8 cellular contexts compared by ENCODE assay signal in genomic region chr3:47163990-47164848, GRCh38. TPM values are rescaled to one million over a fixed set of nuclear protein-coding genes. Genes with fewer than 3 reads are reported as not detected.
DNase-seq lines count a peak whose midpoint lies in the region; FAIRE-seq and TF ChIP-seq lines count a peak whose summit lies in the region.

TSS of gene SETD2 (minus strand) at chr3:47164113. CDS start at chr3:47163924, 189 bp downstream.

- no peaks in the 10 kb centered on the region for H3K9me2 ChIP-seq in Loucy (replicated peaks; ENCODE audit: low read depth, low read length)

- peak within 1 kb of the TSS; percentile 88 for H2BK12ac ChIP-seq in neuronal stem cell (ENCODE audit: low read length)

- H3K4me1 ChIP-seq in Loucy (ENCODE audit: insufficient read depth, low read length, poor library complexity, severe bottlenecking) (peaks cover 43% of the 10 kb centered on the region), SJSA1 (replicated peaks) (peaks cover 14% of the 10 kb centered on the region), neuronal stem cell (ENCODE audit: control insufficient read depth in 2 of 2, insufficient read depth in 1 of 2, low read depth in 1 of 2, low read length in 2 of 2) (peaks cover 3 to 4% of the 10 kb centered on the region in 2 donors), subcutaneous abdominal adipose tissue (ENCODE audit: control insufficient read depth in 5 of 5, insufficient read depth in 5 of 5, low read length in 5 of 5) (peaks cover 1 to 48% (median 42%) of the 10 kb centered on the region in 5 donors)

- no peaks in the 10 kb centered on the region for H3K27me3 ChIP-seq in Loucy (ENCODE audit: insufficient read depth, low read length, poor library complexity, severe bottlenecking)
- no peaks in the 10 kb centered on the region for H3K27me3 ChIP-seq in SJSA1 (replicated peaks)
- H3K27me3 ChIP-seq in neuronal stem cell (ENCODE audit: control insufficient read depth in 3 of 3, insufficient read depth in 3 of 3, low read depth in 1 of 3, low read length in 3 of 3), result no peaks in the 10 kb centered on the region
- H3K27me3 ChIP-seq in subcutaneous abdominal adipose tissue (ENCODE audit: control insufficient read depth in 5 of 5, insufficient read depth in 4 of 5, low read length in 5 of 5), result no peaks in the 10 kb centered on the region

- H3K4me2 ChIP-seq in Loucy (ENCODE audit: low read depth, low read length, poor library complexity, severe bottlenecking) (peak within 1 kb of the TSS; percentile 93), neuronal stem cell (ENCODE audit: insufficient read depth, low read length, poor library complexity, severe bottlenecking) (peak within 1 kb of the TSS; percentile 85)

- H3K27ac ChIP-seq in SJSA1 (peak within 1 kb of the TSS; percentile 92), neuronal stem cell (replicated peaks; ENCODE audit: low read length) (peak within 1 kb of the TSS; percentile 95), subcutaneous abdominal adipose tissue (ENCODE audit: low read depth, low read length) (peak within 1 kb of the TSS; percentile 94)

- H3K4me3 ChIP-seq in Loucy (ENCODE audit: low read length, poor library complexity, severe bottlenecking), result peak within 1 kb of the TSS; percentile 97
- peak within 1 kb of the TSS; percentile 100 for H3K4me3 ChIP-seq in SJSA1
- H3K4me3 ChIP-seq in neuronal stem cell (ENCODE audit: low read length in 2 of 2), result peak within 1 kb of the TSS; percentile 62 to 98
- peak within 1 kb of the TSS; percentile 81 to 90 (median 87) for H3K4me3 ChIP-seq in subcutaneous abdominal adipose tissue (ENCODE audit: low read depth in 1 of 5, low read length in 5 of 5)

- peak within 1 kb of the TSS; percentile 91 for H2AFZ ChIP-seq in Loucy (ENCODE audit: low read length)
- H2AFZ ChIP-seq in neuronal stem cell (ENCODE audit: low read length), result peak within 1 kb of the TSS; percentile 96

- H2AK5ac ChIP-seq in neuronal stem cell (ENCODE audit: low read depth, low read length), result peak within 1 kb of the TSS; percentile 8

- no peak within 1 kb of the TSS for H4K91ac ChIP-seq in neuronal stem cell (ENCODE audit: low read depth, low read length, poor library complexity)

- no peak for FAIRE-seq in H54 (lab: Jason Lieb, UNC)

- 0 out of 2 replicates have a peak, but pooled peaks cover 3% of the 10 kb centered on the region for H3F3A ChIP-seq in Loucy (ENCODE audit: low read depth)

- H2BK120ac ChIP-seq in neuronal stem cell (ENCODE audit: low read depth, low read length), result no peak within 1 kb of the TSS

- H3K23ac ChIP-seq in neuronal stem cell (ENCODE audit: low read depth, low read length, poor library complexity), result peak within 1 kb of the TSS; percentile 92

- peak within 1 kb of the TSS; percentile 99 for H2BK5ac ChIP-seq in neuronal stem cell (ENCODE audit: low read length)

- peak; percentile 38; the same call in 1 of the 2 replicates for TF ChIP-seq CTCF in Loucy (conservative IDR thresholded peaks at IDR 0.05; ENCODE audit: low read length)

- H4K8ac ChIP-seq in neuronal stem cell (ENCODE audit: low read depth, low read length), result peak within 1 kb of the TSS; percentile 58

- peaks cover 69% of the 10 kb centered on the region for H3K79me2 ChIP-seq in Loucy (ENCODE audit: insufficient read depth, low read length)

- no CpG with 5 or more reads among the region's 96 CpGs for WGBS in neuronal stem cell (ENCODE audit: extremely low coverage in 2 of 2, insufficient read length in 2 of 2, insufficient replicate concordance in 1 of 2), 2 donors

- peak within 1 kb of the TSS; percentile 86 for H3K4ac ChIP-seq in neuronal stem cell (ENCODE audit: low read length)

- peaks cover 2% of the 10 kb centered on the region for H3K79me1 ChIP-seq in neuronal stem cell (ENCODE audit: low read depth, low read length)

- H3K36me3 ChIP-seq in Loucy (ENCODE audit: insufficient read depth, low read length) (no peaks in the 10 kb centered on the region), SJSA1 (peaks cover 34% of the 10 kb centered on the region), neuronal stem cell (replicated peaks in 1 of 2; ENCODE audit: control insufficient read depth in 2 of 2, insufficient read depth in 2 of 2, low read length in 2 of 2) (peaks cover 0 to 11% of the 10 kb centered on the region in 2 donors), subcutaneous abdominal adipose tissue (ENCODE audit: control insufficient read depth in 5 of 5, insufficient read depth in 5 of 5, low read length in 5 of 5) (no peaks in the 10 kb centered on the region)

- peak; percentile 36; the same call in 1 of the 2 replicates for TF ChIP-seq POLR2A in H54 (IDR thresholded peaks at IDR 0.05; ENCODE audit: low read depth, low read length)

- peak within 1 kb of the TSS; percentile 26 for H2BK15ac ChIP-seq in neuronal stem cell (ENCODE audit: low read length)

- DNase-seq in GF-D8 (lab: John Stamatoyannopoulos, UW) (peak; percentile 71), H54 (ENCODE audit: insufficient read length, low spot score) (peak; percentile 94), SJSA1 (ENCODE audit: low read depth in 1 of 2, low spot score in 2 of 2) (peak; percentile 88 to 96), foreskin melanocyte (peak; percentile 80), neuronal stem cell (ENCODE audit: low spot score) (peak; percentile 91)
- peak; percentile 53 to 70 (median 68) for DNase-seq in activated naive CD4-positive, alpha-beta T cell (lab: John Stamatoyannopoulos, UW)

- H3K9me3 ChIP-seq in Loucy (ENCODE audit: insufficient read depth, low read depth, low read length), result no peaks in the 10 kb centered on the region
- no peaks in the 10 kb centered on the region for H3K9me3 ChIP-seq in SJSA1 (replicated peaks)
- no peaks in the 10 kb centered on the region for H3K9me3 ChIP-seq in neuronal stem cell (replicated peaks in 1 of 2; ENCODE audit: control insufficient read depth in 2 of 2, insufficient read depth in 1 of 2, low read depth in 1 of 2, low read length in 2 of 2)
- no peaks in the 10 kb centered on the region for H3K9me3 ChIP-seq in subcutaneous abdominal adipose tissue (ENCODE audit: control insufficient read depth in 5 of 5, low read length in 5 of 5)

- H3K14ac ChIP-seq in neuronal stem cell (ENCODE audit: low read length), result peak within 1 kb of the TSS; percentile 89

- peak within 1 kb of the TSS; percentile 99 for H3K18ac ChIP-seq in neuronal stem cell (ENCODE audit: low read length)

- peaks cover 38% of the 10 kb centered on the region for H4K20me1 ChIP-seq in Loucy (ENCODE audit: insufficient read depth, low read length, poor library complexity, severe bottlenecking)

- H3K9ac ChIP-seq in Loucy (ENCODE audit: low read depth, low read length, poor library complexity, severe bottlenecking) (peak within 1 kb of the TSS; percentile 88), neuronal stem cell (ENCODE audit: low read depth, low read length, poor library complexity) (peak within 1 kb of the TSS; percentile 96), subcutaneous abdominal adipose tissue (ENCODE audit: low read length in 5 of 5) (peak within 1 kb of the TSS; percentile 89 to 98 (median 97))

RNA-seq across cellular contexts. Expression of gene SETD2, which starts in this region (rescaled TPM):
- total RNA-seq in SJSA1 (2014; rRNA removed; shearing (Covaris generic)), result 18.9 and 22.7 TPM in 2 replicates
- polyA plus RNA-seq in neuronal stem cell (2013, experiment 1 of 2), result 19.7 TPM
- 20.0 TPM for polyA plus RNA-seq in neuronal stem cell (2013, experiment 2 of 2)

Comparison
In these comparisons a context has a peak if more than half of its experiments do, and no peak if none do; other contexts are left out.
1. Peak in every context shown above with its lines: DNase-seq, H3K4me3 ChIP-seq and H3K27ac ChIP-seq.